In genomic region chr11:130631119-130631518, GRCh38 we compare ENCODE assay signal across 11 cellular contexts.
DNase-seq lines count a peak whose midpoint lies in the region; ATAC-seq and TF ChIP-seq lines count a peak whose summit lies in the region.
"Had no signal": no experiment of that assay in that cellular context is flagged by ENCODE, and none has a peak within 500 bp of the region (broad histone marks: within the 10 kb centered on the region; RNA-seq: fewer than 3 reads in every experiment).

No MANE protein-coding gene starts in this region.

- no peaks in the 10 kb centered on the region for H3K79me2 ChIP-seq in smooth muscle cell (ENCODE audit: low read depth)

- H3K36me3 ChIP-seq in smooth muscle cell (ENCODE audit: low read depth) = no peaks in the 10 kb centered on the region
- H3K36me3 ChIP-seq: cardiac muscle cell, neutrophil had no signal

- CTCF ChIA-PET in activated CD4-positive, alpha-beta T cell treated with anti-CD3 and anti-CD28 coated beads for 36 hours (lab: Charles Lee) = no interaction called here

- H3K27me3 Mint-ChIP-seq in activated CD4-positive, alpha-beta T cell treated with anti-CD3 and anti-CD28 coated beads for 36 hours = peaks cover 17% of the 10 kb centered on the region

- ATAC-seq in activated CD4-positive, alpha-beta T cell treated with anti-CD3 and anti-CD28 coated beads for 36 hours = peak; percentile 93

- H3K4me3 ChIP-seq in smooth muscle cell = no peak overlapping the region
- H3K4me3 ChIP-seq: cardiac muscle cell had no signal

- TF ChIP-seq CTCF in smooth muscle cell (IDR thresholded peaks at IDR 0.05; ENCODE audit: borderline replicate concordance, insufficient read depth, poor library complexity, severe bottlenecking) (no peak), GM13976 (IDR thresholded peaks at IDR 0.05; ENCODE audit: borderline replicate concordance, control extremely low read depth, extremely low read depth, insufficient read depth, missing control alignments) (no peak)

- H2AFZ ChIP-seq in smooth muscle cell (ENCODE audit: low read depth) = no peak overlapping the region

- 72% methylated on average over 3 of the region's 3 CpGs for WGBS in smooth muscle cell (ENCODE audit: low lambda C conversion rate)

- H3K27me3 ChIP-seq in smooth muscle cell (ENCODE audit: low read depth) = no peaks in the 10 kb centered on the region
- H3K27me3 ChIP-seq: cardiac muscle cell had no signal

- H3K36me3 Mint-ChIP-seq in activated CD4-positive, alpha-beta T cell treated with anti-CD3 and anti-CD28 coated beads for 36 hours (ENCODE audit: low read depth) = no peaks in the 10 kb centered on the region

- POLR2A ChIA-PET in activated CD4-positive, alpha-beta T cell treated with anti-CD3 and anti-CD28 coated beads for 36 hours (lab: Charles Lee) = no interaction called here

- no peak overlapping the region for H3K27ac Mint-ChIP-seq in activated CD4-positive, alpha-beta T cell treated with anti-CD3 and anti-CD28 coated beads for 36 hours

- H3K4me3 Mint-ChIP-seq in activated CD4-positive, alpha-beta T cell treated with anti-CD3 and anti-CD28 coated beads for 36 hours = no peak overlapping the region

- no peaks in the 10 kb centered on the region for H4K20me1 ChIP-seq in smooth muscle cell (ENCODE audit: low read depth)

- no peak overlapping the region for H3K27ac ChIP-seq in smooth muscle cell (ENCODE audit: low read depth)
- H3K27ac ChIP-seq: cardiac muscle cell, neutrophil had no signal

- H3K4me2 ChIP-seq in smooth muscle cell = no peak overlapping the region

- intact Hi-C loops in activated CD4-positive, alpha-beta T cell treated with anti-CD3 and anti-CD28 coated beads for 36 hours (cut with DNase I, micrococcal nuclease) = loop anchor here in 1 of 2 experiments (10.0 kb wide), 1 partner anchor 196 kb away; no protein-coding TSS in a partner anchor

- no peak overlapping the region for H3K9ac ChIP-seq in smooth muscle cell (ENCODE audit: low read depth)

- H3F3A ChIP-seq in smooth muscle cell (ENCODE audit: low read depth) = peaks cover 3% of the 10 kb centered on the region

- H3K9me3 Mint-ChIP-seq in activated CD4-positive, alpha-beta T cell treated with anti-CD3 and anti-CD28 coated beads for 36 hours (ENCODE audit: low read depth) = no peaks in the 10 kb centered on the region

- in situ Hi-C loops in GM13976 (cut with MboI; ENCODE audit: low sequenced_read_pairs, unreplicated experiment) = no loop called here

- peaks cover 11% of the 10 kb centered on the region for H3K4me1 Mint-ChIP-seq in activated CD4-positive, alpha-beta T cell treated with anti-CD3 and anti-CD28 coated beads for 36 hours

- DNase-seq in activated CD4-positive, alpha-beta T cell treated with anti-CD3 and anti-CD28 coated beads for 36 hours = peak; percentile 49
- no peak for DNase-seq in activated CD4-positive, alpha-beta T cell treated with anti-CD3 and anti-CD28 coated beads for 1 hour
- DNase-seq in MV-4-11 (lab: John Stamatoyannopoulos, UW) (peak; percentile 87), astrocyte of the hippocampus (ENCODE audit: low read depth, low spot score) (peak; percentile 76), non-pigmented ciliary epithelial cell (ENCODE audit: low read depth) (peak; percentile 86), smooth muscle cell (lab: John Stamatoyannopoulos, UW; ENCODE audit: unreplicated experiment) (no peak), GM13976 (ENCODE audit: low spot score) (no peak)
- no peak for DNase-seq in stimulated activated naive CD4-positive, alpha-beta T cell treated with Interleukin-2 at 50 U/mL for 16 hours (lab: John Stamatoyannopoulos, UW)
- DNase-seq: NCI-H510A had no signal

- H3K9me3 ChIP-seq in smooth muscle cell (replicated peaks; ENCODE audit: low read depth) = no peaks in the 10 kb centered on the region
- H3K9me3 ChIP-seq: neutrophil had no signal

- H3K4me1 ChIP-seq in smooth muscle cell (ENCODE audit: low read depth) = no peaks in the 10 kb centered on the region

Comparison
In these comparisons a context has a peak if more than half of its experiments do, and no peak if none do; other contexts are left out.
1. DNase-seq: peak in activated CD4-positive, alpha-beta T cell treated with anti-CD3 and anti-CD28 coated beads for 36 hours (single experiment), MV-4-11 (single experiment), astrocyte of the hippocampus (single experiment) and non-pigmented ciliary epithelial cell (single experiment); none in activated CD4-positive, alpha-beta T cell treated with anti-CD3 and anti-CD28 coated beads for 1 hour (single experiment), smooth muscle cell (single experiment), GM13976 (single experiment) and stimulated activated naive CD4-positive, alpha-beta T cell treated with Interleukin-2 at 50 U/mL for 16 hours (single experiment).